22 cellular contexts compared by ENCODE assay signal in the genomic region with DNA sequence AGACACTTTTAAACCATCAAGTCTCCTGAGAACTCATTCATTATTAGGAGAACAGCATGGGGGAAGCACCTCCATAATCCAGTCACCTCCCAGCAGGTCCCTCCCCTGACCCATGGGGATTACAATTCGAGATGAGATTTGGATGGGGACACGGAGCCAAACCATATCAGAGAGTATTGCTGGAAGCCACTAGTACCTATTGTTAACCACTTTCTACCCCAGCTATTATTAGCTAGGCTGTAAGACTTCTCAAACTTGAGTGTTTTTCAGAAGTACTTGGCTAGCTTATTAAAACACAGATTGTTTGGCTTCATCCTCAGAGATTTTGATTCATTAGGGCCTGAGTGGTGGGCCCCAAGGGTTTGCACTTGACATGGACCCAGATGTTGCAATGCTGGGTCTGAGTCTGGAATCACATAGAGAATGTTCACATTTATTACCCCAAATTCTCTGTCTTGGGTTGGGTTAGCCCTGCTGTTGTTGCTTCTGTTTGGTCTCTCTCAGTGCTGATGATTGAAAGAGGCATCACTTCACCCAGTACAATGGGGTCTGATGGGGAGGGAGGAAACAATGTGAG.
A peak's percentile ranks its signal among the peaks of the same experiment; 100 is the strongest.
DNase-seq lines count a peak whose midpoint lies in the region; ATAC-seq and TF ChIP-seq lines count a peak whose summit lies in the region.
"Had no signal": no experiment of that assay in that cellular context is flagged by ENCODE, and none has a peak within 500 bp of the region (broad histone marks: within the 10 kb centered on the region; RNA-seq: fewer than 3 reads in every experiment).

No MANE protein-coding gene starts in this region.

- no peak overlapping the region for H3K4ac ChIP-seq in mesenchymal stem cell (ENCODE audit: low read depth in 1 of 2, low read length in 2 of 2)

- H3K9me3 ChIP-seq in heart left ventricle (no peaks in the 10 kb centered on the region), right cardiac atrium (ENCODE audit: control insufficient read depth, low read length) (no peaks in the 10 kb centered on the region), right atrium auricular region (no peaks in the 10 kb centered on the region), mesenchymal stem cell (ENCODE audit: control insufficient read depth, low read length) (no peaks in the 10 kb centered on the region)
- H3K9me3 ChIP-seq: A549; BE2C; BLaER1 treated with 17β-estradiol and CSF1 and Interleukin-3, amounts not matched to agents 10 nM and 100 nM had no signal

- intact Hi-C loops in Right ventricle myocardium inferior (cut with DNase I) (no loop called here), heart left ventricle (cut with DNase I) (no loop called here), right cardiac atrium (cut with DNase I) (no loop called here)

- TF ChIP-seq POLR2A in heart left ventricle (IDR thresholded peaks at IDR 0.05), result no peak

- H3K4me3 ChIP-seq in heart left ventricle (no peak overlapping the region), right cardiac atrium (ENCODE audit: low read length) (no peak overlapping the region), right atrium auricular region (no peak overlapping the region), mesenchymal stem cell (ENCODE audit: insufficient read depth in 1 of 2, low read depth in 1 of 2, low read length in 2 of 2) (no peak overlapping the region)
- H3K4me3 ChIP-seq: A549; BLaER1 treated with 17β-estradiol and CSF1 and Interleukin-3, amounts not matched to agents 10 nM and 100 nM; GM12878; GM23338 had no signal

- no peaks in the 10 kb centered on the region for H3K79me1 ChIP-seq in mesenchymal stem cell (replicated peaks; ENCODE audit: low read length, poor library complexity, severe bottlenecking)

- H3K9ac ChIP-seq in mesenchymal stem cell (ENCODE audit: low read length), result no peak overlapping the region
- H3K9ac ChIP-seq: BLaER1 treated with 17β-estradiol and CSF1 and Interleukin-3, amounts not matched to agents 10 nM and 100 nM had no signal

- ATAC-seq in Right ventricle myocardium inferior (peak; percentile 70), heart left ventricle (no peak), right cardiac atrium (peak in 1 of 2 donors; percentile 61), GM18517 (IDR thresholded peaks at IDR 0.05; ENCODE audit: unreplicated experiment) (no peak)
- ATAC-seq: A549, GM12878, GM23338, HCT116 had no signal

- H3K27me3 ChIP-seq in heart left ventricle (no peaks in the 10 kb centered on the region), right cardiac atrium (ENCODE audit: control insufficient read depth, insufficient read depth) (no peaks in the 10 kb centered on the region), right atrium auricular region (no peaks in the 10 kb centered on the region), mesenchymal stem cell (ENCODE audit: control insufficient read depth in 1 of 2, insufficient read depth in 1 of 2, low read length in 2 of 2) (no peaks in the 10 kb centered on the region)
- H3K27me3 ChIP-seq: BE2C; BLaER1 treated with 17β-estradiol and CSF1 and Interleukin-3, amounts not matched to agents 10 nM and 100 nM had no signal

- H2BK5ac ChIP-seq in mesenchymal stem cell (ENCODE audit: low read depth, low read length, poor library complexity, severe bottlenecking), result no peak overlapping the region

- H3K36me3 ChIP-seq in heart left ventricle, result no peaks in the 10 kb centered on the region
- no peaks in the 10 kb centered on the region for H3K36me3 ChIP-seq in right atrium auricular region
- H3K36me3 ChIP-seq in mesenchymal stem cell (ENCODE audit: control insufficient read depth in 1 of 2, insufficient read depth in 2 of 2, low read depth in 1 of 2, low read length in 2 of 2), result no peaks in the 10 kb centered on the region
- H3K36me3 ChIP-seq: BE2C; BLaER1 treated with 17β-estradiol and CSF1 and Interleukin-3, amounts not matched to agents 10 nM and 100 nM had no signal

- H3K27ac ChIP-seq in heart left ventricle (no peak overlapping the region), right cardiac atrium (ENCODE audit: low read length) (no peak overlapping the region), right atrium auricular region (no peak overlapping the region), mesenchymal stem cell (ENCODE audit: low read length, poor library complexity, severe bottlenecking) (no peak overlapping the region)
- H3K27ac ChIP-seq: A549; BLaER1 treated with 17β-estradiol and CSF1 and Interleukin-3, amounts not matched to agents 10 nM and 100 nM had no signal

- no peak overlapping the region for H3K14ac ChIP-seq in mesenchymal stem cell (ENCODE audit: low read length in 2 of 2)

- H3K4me2 ChIP-seq in mesenchymal stem cell (ENCODE audit: low read length, poor library complexity, severe bottlenecking), result peak overlapping the region; percentile 6
- H3K4me2 ChIP-seq: A549; BLaER1 treated with 17β-estradiol and CSF1 and Interleukin-3, amounts not matched to agents 10 nM and 100 nM; GM23338 had no signal

- peak; percentile 17 for DNase-seq in Right ventricle myocardium inferior (ENCODE audit: missing footprints)
- DNase-seq in heart left ventricle, result no peak
- peak in 2 of 3 donors; percentile 55 to 64 for DNase-seq in right cardiac atrium
- no peak for DNase-seq in right atrium auricular region (ENCODE audit: low spot score)
- no peak for DNase-seq in mesenchymal stem cell
- DNase-seq: 8988T; ACHN; AML-193; BE2C; CD4-positive, alpha-beta T cell; CD8-positive, alpha-beta memory T cell; DMS 273 treated with DMSO at 0.1 percent for 48 hours; DMS79; EL; GDM1; H9 had no signal

- no peak overlapping the region for H3K23ac ChIP-seq in mesenchymal stem cell (ENCODE audit: low read length in 2 of 2)

- H3K4me1 ChIP-seq in heart left ventricle (no peaks in the 10 kb centered on the region), right cardiac atrium (ENCODE audit: control insufficient read depth, insufficient read depth, low read length) (no peaks in the 10 kb centered on the region), right atrium auricular region (no peaks in the 10 kb centered on the region), mesenchymal stem cell (ENCODE audit: control insufficient read depth, insufficient read depth, low read depth, low read length) (no peaks in the 10 kb centered on the region)
- H3K4me1 ChIP-seq: A549; BE2C; BLaER1 treated with 17β-estradiol and CSF1 and Interleukin-3, amounts not matched to agents 10 nM and 100 nM had no signal

- 61 to 71% (median 69%) methylated on average over 2 of the region's 2 CpGs for WGBS in heart left ventricle, 4 donors
- WGBS in right cardiac atrium, result 53% methylated on average over 2 of the region's 2 CpGs
- WGBS in mesenchymal stem cell, result 93% methylated on average over 2 of the region's 2 CpGs

- no peak overlapping the region for H2BK12ac ChIP-seq in mesenchymal stem cell (ENCODE audit: low read length in 2 of 2)

- H4K91ac ChIP-seq in mesenchymal stem cell (ENCODE audit: low read length), result no peak overlapping the region

- H4K8ac ChIP-seq in mesenchymal stem cell (ENCODE audit: low read length), result no peak overlapping the region

- H2AK5ac ChIP-seq in mesenchymal stem cell (ENCODE audit: low read length, severe bottlenecking), result no peak overlapping the region

- H3K18ac ChIP-seq in mesenchymal stem cell (ENCODE audit: low read depth in 1 of 2, low read length in 2 of 2), result no peak overlapping the region

- H2BK120ac ChIP-seq in mesenchymal stem cell (ENCODE audit: low read depth, low read length), result no peak overlapping the region

- TF ChIP-seq CTCF in heart left ventricle (IDR thresholded peaks at IDR 0.05) (no peak), right atrium auricular region (IDR thresholded peaks at IDR 0.05) (no peak)

- no peak overlapping the region for H2BK15ac ChIP-seq in mesenchymal stem cell (ENCODE audit: low read depth, poor library complexity, severe bottlenecking)

- H2AFZ ChIP-seq in mesenchymal stem cell (ENCODE audit: low read depth, low read length), result no peak overlapping the region
- H2AFZ ChIP-seq: GM23338 had no signal

Comparison
In these comparisons a context has a peak if more than half of its experiments do, and no peak if none do; other contexts are left out.
1. DNase-seq: peak in Right ventricle myocardium inferior (single experiment) and right cardiac atrium (2 of 3); none in heart left ventricle (0 of 5), right atrium auricular region (single experiment) and mesenchymal stem cell (single experiment).